ENCODE assay signal across 15 cellular contexts in the genomic region with DNA sequence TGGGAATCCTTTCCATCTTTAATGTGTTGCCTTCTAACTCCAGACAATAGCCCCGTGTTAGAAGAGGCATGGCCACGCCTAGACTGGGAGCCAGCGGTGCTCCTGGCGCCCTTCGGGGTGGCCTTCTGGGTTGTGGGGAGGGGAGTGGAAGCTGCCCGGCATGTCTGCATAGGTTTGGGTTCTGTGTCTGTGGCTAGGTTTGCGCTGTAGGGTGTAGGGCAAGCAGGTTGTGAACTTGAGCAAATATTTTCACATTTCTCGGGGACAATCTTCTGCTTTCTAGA.
"Had no signal": no experiment of that assay in that cellular context is flagged by ENCODE, and none has a peak within 500 bp of the region (broad histone marks: within the 10 kb centered on the region; RNA-seq: fewer than 3 reads in every experiment).

No MANE protein-coding gene starts in this region.

- H3K4me3 ChIP-seq: left lung, skin epidermis, uterus had no signal

- H3K36me3 ChIP-seq: brain microvascular endothelial cell, left lung, neutrophil, right atrium auricular region, uterus had no signal

- H3K9me3 ChIP-seq: left lung, neutrophil, right atrium auricular region, uterus had no signal

- H3K27me3 ChIP-seq: uterus had no signal

- H3K4me1 ChIP-seq: left lung, right atrium auricular region, uterus had no signal

- ATAC-seq: esophagus mucosa, left lung had no signal

- H3K27ac ChIP-seq: brain microvascular endothelial cell, left lung, neutrophil, right atrium auricular region, skin epidermis, uterus had no signal

- DNase-seq: activated CD4-positive, alpha-beta T cell treated with anti-CD3 and anti-CD28 coated beads, Interleukin-2, amount 50 U/mL, for 4 hours; activated CD4-positive, CD25-positive, alpha-beta regulatory T cell treated with anti-CD3 and anti-CD28 coated beads, Interleukin-2, amount 50 U/mL, for 72 hours; activated effector memory CD4-positive, alpha-beta T cell treated with anti-CD3 and anti-CD28 coated beads, Interleukin-2, amount 50 U/mL, for 16 hours; activated T-cell treated with anti-CD3 and anti-CD28 coated beads, Interleukin-2, amount 50 U/mL, for 1 hour; amygdala; brain microvascular endothelial cell; cerebellar nuclear complex; islet precursor cell; left lung; mesenchymal stem cell; uterus had no signal
